12 cellular contexts compared by ENCODE assay signal in genomic region chr15:92636950-92637481, GRCh38. TPM values are rescaled to one million over a fixed set of nuclear protein-coding genes. Genes with fewer than 3 reads are reported as not detected.
DNase-seq lines count a peak whose midpoint lies in the region; ATAC-seq and TF ChIP-seq lines count a peak whose summit lies in the region.
"Had no signal": no experiment of that assay in that cellular context is flagged by ENCODE, and none has a peak within 500 bp of the region (broad histone marks: within the 10 kb centered on the region; RNA-seq: fewer than 3 reads in every experiment).

No MANE protein-coding gene starts in this region.

- peaks cover 9% of the 10 kb centered on the region for H3K27me3 Mint-ChIP-seq in activated T-helper 17 cell treated with anti-CD3 and anti-CD28 coated beads, Interleukin-2, amount 50 U/mL, for 72 hours
- peaks cover 2% of the 10 kb centered on the region for H3K27me3 Mint-ChIP-seq in activated CD4-positive, alpha-beta T cell treated with anti-CD3 and anti-CD28 coated beads, Interleukin-2, amount 10 ng/mL, durations not matched to agents 7 days and 5 days

- no peaks in the 10 kb centered on the region for H3K36me3 ChIP-seq in H7 (replicated peaks; ENCODE audit: control insufficient read depth, insufficient read depth, low read length)
- H3K36me3 ChIP-seq: heart right ventricle had no signal

- no peak for TF ChIP-seq CTCF in GM13977 (IDR thresholded peaks at IDR 0.05; ENCODE audit: extremely low read depth, insufficient read depth, missing control alignments)

- in situ Hi-C loops in KBM-7 (cut with MboI; ENCODE audit: low pct_unique_long_range_greater_than_20kb, low sequenced_read_pairs): no loop called here
- in situ Hi-C loops in GM13977 (cut with MboI; ENCODE audit: low pct_unique_long_range_greater_than_20kb, low sequenced_read_pairs, unreplicated experiment): no loop called here

- H3K4me3 ChIP-seq in H7 (ENCODE audit: insufficient read depth, low read depth, low read length): no peak overlapping the region
- H3K4me3 ChIP-seq: heart right ventricle had no signal

- peaks cover 5% of the 10 kb centered on the region for H3K4me1 Mint-ChIP-seq in activated T-helper 17 cell treated with anti-CD3 and anti-CD28 coated beads, Interleukin-2, amount 50 U/mL, for 72 hours
- H3K4me1 Mint-ChIP-seq in activated CD4-positive, alpha-beta T cell treated with anti-CD3 and anti-CD28 coated beads, Interleukin-2, amount 10 ng/mL, durations not matched to agents 7 days and 5 days: no peaks in the 10 kb centered on the region

- DNase-seq in DMS53 (lab: John Stamatoyannopoulos, UW) (peak; percentile 86), H7 (peak; percentile 78), mesenteric fat pad (ENCODE audit: low spot score) (peak; percentile 51), KBM-7 (no peak), GM13977 (ENCODE audit: low spot score) (no peak)
- DNase-seq in activated CD4-positive, alpha-beta T cell treated with anti-CD3 and anti-CD28 coated beads, Interleukin-2, amount 10 ng/mL, durations not matched to agents 7 days and 5 days: no peak
- DNase-seq: MV-4-11, retina had no signal

- H3K9me3 Mint-ChIP-seq in activated T-helper 17 cell treated with anti-CD3 and anti-CD28 coated beads, Interleukin-2, amount 50 U/mL, for 72 hours: peaks cover 3% of the 10 kb centered on the region
- H3K9me3 Mint-ChIP-seq in activated CD4-positive, alpha-beta T cell treated with anti-CD3 and anti-CD28 coated beads, Interleukin-2, amount 10 ng/mL, durations not matched to agents 7 days and 5 days: no peaks in the 10 kb centered on the region

- H3K27me3 ChIP-seq in H7 (ENCODE audit: control insufficient read depth, insufficient read depth, low read length): no peaks in the 10 kb centered on the region
- H3K27me3 ChIP-seq: heart right ventricle had no signal

- CTCF ChIA-PET in activated CD4-positive, alpha-beta T cell treated with anti-CD3 and anti-CD28 coated beads, Interleukin-2, amount 10 ng/mL, durations not matched to agents 7 days and 5 days (lab: Charles Lee): no interaction called here

- POLR2A ChIA-PET in activated CD4-positive, alpha-beta T cell treated with anti-CD3 and anti-CD28 coated beads, Interleukin-2, amount 10 ng/mL, durations not matched to agents 7 days and 5 days (lab: Charles Lee): no interaction called here

- H3K36me3 Mint-ChIP-seq in activated T-helper 17 cell treated with anti-CD3 and anti-CD28 coated beads, Interleukin-2, amount 50 U/mL, for 72 hours (ENCODE audit: low read depth): no peaks in the 10 kb centered on the region
- H3K36me3 Mint-ChIP-seq in activated CD4-positive, alpha-beta T cell treated with anti-CD3 and anti-CD28 coated beads, Interleukin-2, amount 10 ng/mL, durations not matched to agents 7 days and 5 days (ENCODE audit: low read depth): no peaks in the 10 kb centered on the region

- H3K27ac Mint-ChIP-seq in activated T-helper 17 cell treated with anti-CD3 and anti-CD28 coated beads, Interleukin-2, amount 50 U/mL, for 72 hours: no peak overlapping the region
- H3K27ac Mint-ChIP-seq in activated CD4-positive, alpha-beta T cell treated with anti-CD3 and anti-CD28 coated beads, Interleukin-2, amount 10 ng/mL, durations not matched to agents 7 days and 5 days: no peak overlapping the region
- H3K27ac Mint-ChIP-seq: stimulated activated naive CD8-positive, alpha-beta T cell treated with anti-CD3 and anti-CD28 coated beads, Interleukin-15, Interleukin-2, amounts not matched to agents 100 ng/mL and 50 ng/mL, for 24 hours had no signal

- H3K4me3 Mint-ChIP-seq in activated T-helper 17 cell treated with anti-CD3 and anti-CD28 coated beads, Interleukin-2, amount 50 U/mL, for 72 hours: no peak overlapping the region
- H3K4me3 Mint-ChIP-seq in activated CD4-positive, alpha-beta T cell treated with anti-CD3 and anti-CD28 coated beads, Interleukin-2, amount 10 ng/mL, durations not matched to agents 7 days and 5 days: no peak overlapping the region
- H3K4me3 Mint-ChIP-seq: stimulated activated naive CD8-positive, alpha-beta T cell treated with anti-CD3 and anti-CD28 coated beads, Interleukin-15, Interleukin-2, amounts not matched to agents 100 ng/mL and 50 ng/mL, for 24 hours had no signal

- ATAC-seq in activated T-helper 17 cell treated with anti-CD3 and anti-CD28 coated beads, Interleukin-2, amount 50 U/mL, for 72 hours (replicated peaks): peak; percentile 13
- ATAC-seq in GM21367 (IDR thresholded peaks at IDR 0.05; ENCODE audit: unreplicated experiment): no peak

RNA-seq across cellular contexts. Expression of gene FAM174B, which starts 18.6 kb away (rescaled TPM):
- 16.8 and 26.8 TPM in 2 replicates for total RNA-seq in H7 (2014; rRNA removed; shearing (Covaris generic))
- total RNA-seq in activated T-helper 17 cell treated with anti-CD3 and anti-CD28 coated beads, Interleukin-2, amount 50 U/mL, for 72 hours: 1 to 10 TPM; 5.7 to 7.0 TPM
- 15.4 TPM for total RNA-seq in mesenteric fat pad
- 1 to 10 TPM; 4.8 to 6.0 TPM for total RNA-seq in activated CD4-positive, alpha-beta T cell treated with anti-CD3 and anti-CD28 coated beads, Interleukin-2, amount 10 ng/mL, durations not matched to agents 7 days and 5 days

Comparison
In these comparisons a context has a peak if more than half of its experiments do, and no peak if none do; other contexts are left out.
1. DNase-seq: peak in DMS53 (single experiment), H7 (single experiment) and mesenteric fat pad (single experiment); none in KBM-7 (single experiment), activated CD4-positive, alpha-beta T cell treated with anti-CD3 and anti-CD28 coated beads, Interleukin-2, amount 10 ng/mL, durations not matched to agents 7 days and 5 days (single experiment) and GM13977 (single experiment).